Comparison of ENCODE assay signal across 15 cellular contexts in the genomic region with DNA sequence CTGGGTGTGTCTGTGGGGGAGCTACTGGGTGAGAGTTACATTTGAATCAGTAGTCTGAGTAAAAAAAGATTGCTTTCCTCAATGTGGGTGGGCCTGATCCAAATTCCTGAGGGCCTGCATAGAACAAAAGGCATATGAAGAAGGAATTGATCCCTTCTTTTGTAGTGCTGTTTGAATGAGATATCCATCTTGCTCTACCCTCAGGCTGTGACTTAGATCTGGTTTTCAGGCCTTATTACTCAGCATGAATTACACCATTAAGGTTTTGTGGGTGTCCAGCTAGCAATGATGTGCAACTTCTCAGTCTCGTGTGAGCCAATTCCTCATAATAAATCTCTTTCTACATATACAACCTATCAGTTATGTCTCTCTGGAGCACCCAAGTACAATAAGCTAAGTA.
A peak's percentile ranks its signal among the peaks of the same experiment; 100 is the strongest.
DNase-seq lines count a peak whose midpoint lies in the region; ATAC-seq, FAIRE-seq and TF ChIP-seq lines count a peak whose summit lies in the region.
"Had no signal": no experiment of that assay in that cellular context is flagged by ENCODE, and none has a peak within 500 bp of the region (broad histone marks: within the 10 kb centered on the region; RNA-seq: fewer than 3 reads in every experiment).

No MANE protein-coding gene starts in this region.

- DNase-seq in AG08395 (ENCODE audit: low spot score) = peak; percentile 19
- peak; percentile 10 for DNase-seq in LHCN-M2 (ENCODE audit: low read depth)
- DNase-seq in cardiac fibroblast (ENCODE audit: low read depth in 2 of 2) = peak; percentile 7 to 31
- DNase-seq in keratinocyte (ENCODE audit: low read depth, low spot score) = peak; percentile 49
- no peak for DNase-seq in left lobe of liver (ENCODE audit: low spot score)
- no peak for DNase-seq in T1000 (lab: John Stamatoyannopoulos, UW)
- no peak for DNase-seq in cortex of kidney (lab: John Stamatoyannopoulos, UW)
- DNase-seq: ACHN; activated CD8-positive, alpha-beta memory T cell treated with anti-CD3 and anti-CD28 coated beads, Interleukin-2, amount 50 U/mL, for 48 hours; lower lobe of right lung; NCI-H1092; NCI-H2227 treated with DMSO at 0.1 percent for 48 hours had no signal

- no peaks in the 10 kb centered on the region for H3K9me1 ChIP-seq in keratinocyte (ENCODE audit: control insufficient read depth, extremely low read depth, insufficient read depth, low read length)

- peak overlapping the region; percentile 50 for H2AFZ ChIP-seq in keratinocyte (ENCODE audit: control insufficient read depth, low read length)

- H3K27me3 ChIP-seq in keratinocyte (ENCODE audit: control insufficient read depth, extremely low read depth, insufficient read depth, low read length) = no peaks in the 10 kb centered on the region
- H3K27me3 ChIP-seq: neutrophil had no signal

- no peak overlapping the region for H3K9ac ChIP-seq in keratinocyte (ENCODE audit: control insufficient read depth, extremely low read depth, insufficient read depth, low read length)

- ATAC-seq in left lobe of liver (no peak), GM19328 (IDR thresholded peaks at IDR 0.05; ENCODE audit: unreplicated experiment) (no peak)
- ATAC-seq: lower lobe of right lung had no signal

- peaks cover 21% of the 10 kb centered on the region for H3K4me1 ChIP-seq in keratinocyte (ENCODE audit: control insufficient read depth, extremely low read depth, insufficient read depth, low read length)
- H3K4me1 ChIP-seq: lower lobe of right lung had no signal

- no peaks in the 10 kb centered on the region for H3K36me3 ChIP-seq in keratinocyte (ENCODE audit: control insufficient read depth in 2 of 2, extremely low read depth in 1 of 2, insufficient read depth in 2 of 2, low read length in 2 of 2)
- H3K36me3 ChIP-seq: lower lobe of right lung, neutrophil had no signal

- H3K4me3 ChIP-seq in cardiac fibroblast (replicated peaks in 1 of 2; ENCODE audit: low read depth in 2 of 2, low read length in 2 of 2) = no peak overlapping the region
- no peak overlapping the region for H3K4me3 ChIP-seq in keratinocyte (ENCODE audit: control insufficient read depth in 2 of 3, extremely low read depth in 1 of 3, insufficient read depth in 2 of 3, low read depth in 1 of 3, low read length in 3 of 3)
- H3K4me3 ChIP-seq: lower lobe of right lung had no signal

- no peak overlapping the region for H3K4me2 ChIP-seq in keratinocyte (ENCODE audit: control insufficient read depth, extremely low read depth, insufficient read depth, low read depth, low read length)

- H3K79me2 ChIP-seq in keratinocyte (ENCODE audit: control insufficient read depth, insufficient read depth, low read length) = no peaks in the 10 kb centered on the region

- no peaks in the 10 kb centered on the region for H4K20me1 ChIP-seq in keratinocyte (ENCODE audit: control insufficient read depth, extremely low read depth, insufficient read depth, low read length)

- peak; percentile 85 for FAIRE-seq in keratinocyte (lab: Jason Lieb, UNC)
- FAIRE-seq: colon had no signal

- TF ChIP-seq CTCF in cardiac fibroblast (IDR thresholded peaks at IDR 0.05; ENCODE audit: low read depth, low read length) = no peak
- no peak for TF ChIP-seq CTCF in keratinocyte (optimal IDR thresholded peaks at IDR 0.05 in 1 of 3, IDR thresholded peaks at IDR 0.05 in 1 of 3, conservative IDR thresholded peaks at IDR 0.05 in 1 of 3; ENCODE audit: extremely low read depth in 1 of 3, insufficient read depth in 2 of 3, low read length in 3 of 3)

- dilution Hi-C loops in keratinocyte (cut with MboI; ENCODE audit: extremely low pct_ligation_motif_present, low sequenced_read_pairs) = no loop called here

- H3K27ac ChIP-seq in keratinocyte (ENCODE audit: control insufficient read depth, insufficient read depth, low read length) = no peak overlapping the region
- H3K27ac ChIP-seq: lower lobe of right lung, neutrophil had no signal

- no peaks in the 10 kb centered on the region for H3K9me3 ChIP-seq in keratinocyte (ENCODE audit: control insufficient read depth, low read depth, low read length)
- H3K9me3 ChIP-seq: lower lobe of right lung, neutrophil had no signal

Comparison
In these comparisons a context has a peak if more than half of its experiments do, and no peak if none do; other contexts are left out.
1. DNase-seq: peak in AG08395 (single experiment), LHCN-M2 (single experiment), cardiac fibroblast (2 of 2) and keratinocyte (single experiment); none in left lobe of liver (single experiment), T1000 (single experiment) and cortex of kidney (single experiment).